ENCODE assay signal across 19 cellular contexts in genomic region chr2:203694186-203694585, GRCh38. TPM values are rescaled to one million over a fixed set of nuclear protein-coding genes. Genes with fewer than 3 reads are reported as not detected.
"Had no signal": no experiment of that assay in that cellular context is flagged by ENCODE, and none has a peak within 500 bp of the region (broad histone marks: within the 10 kb centered on the region; RNA-seq: fewer than 3 reads in every experiment).

No MANE protein-coding gene starts in this region.

- H3K36me3 Mint-ChIP-seq: memory B cell, natural killer cell had no signal

- H3K27ac ChIP-seq: cardiac muscle cell, left lung, stomach, testis had no signal

- H3K9me3 Mint-ChIP-seq: natural killer cell had no signal

- H3K4me1 ChIP-seq: prostate gland had no signal

- H3K27ac Mint-ChIP-seq: activated naive CD4-positive, alpha-beta T cell treated with anti-CD3 and anti-CD28 coated beads, Interleukin-2, amount 10 ng/mL, durations not matched to agents 7 days and 5 days; memory B cell; natural killer cell had no signal

- ATAC-seq: left lung, mucosa of descending colon, natural killer cell had no signal

- DNase-seq: activated CD4-positive, CD25-positive, alpha-beta regulatory T cell treated with anti-CD3 and anti-CD28 coated beads, Interleukin-2, amount 50 U/mL, for 72 hours; activated naive CD4-positive, alpha-beta T cell treated with anti-CD3 and anti-CD28 coated beads, Interleukin-2, amount 10 ng/mL, durations not matched to agents 7 days and 5 days; activated T-cell treated with anti-CD3 and anti-CD28 coated beads, Interleukin-2, amount 50 U/mL, for 1 hour; hypothalamus; kidney; left lung; mucosa of descending colon; natural killer cell; nucleus accumbens; right lobe of liver; stimulated activated CD4-positive, alpha-beta T cell treated with anti-CD3 and anti-CD28 coated beads, Interleukin-12 subunit alpha, Interleukin-12 subunit beta, amount 100 ng/mL, for 4 hours; stimulated activated CD4-positive, alpha-beta T cell treated with anti-CD3 and anti-CD28 coated beads, Interleukin-2, amount 100 ng/mL, for 24 hours; stomach; T-helper 9 cell; testis; upper lobe of left lung had no signal

- H3K9me3 ChIP-seq: left lung, mucosa of descending colon, prostate gland, right lobe of liver, stomach, testis, upper lobe of left lung had no signal

- H3K36me3 ChIP-seq: cardiac muscle cell, left lung, prostate gland, right lobe of liver, stomach, upper lobe of left lung had no signal

- H3K4me3 ChIP-seq: cardiac muscle cell, left lung, mucosa of descending colon, prostate gland, right lobe of liver, stomach, testis, upper lobe of left lung had no signal

- H3K4me3 Mint-ChIP-seq: activated naive CD4-positive, alpha-beta T cell treated with anti-CD3 and anti-CD28 coated beads, Interleukin-2, amount 10 ng/mL, durations not matched to agents 7 days and 5 days; memory B cell; natural killer cell had no signal

- H3K27me3 ChIP-seq: cardiac muscle cell, left lung, right lobe of liver, stomach, testis, upper lobe of left lung had no signal

RNA-seq across cellular contexts. Expression of gene CD28, which starts 12.3 kb away (rescaled TPM):
- total RNA-seq: cardiac muscle cell had no signal
- polyA plus RNA-seq: cardiac muscle cell had no signal
